ENCODE assay signal across 7 cellular contexts in genomic region chr11:34104680-34105078, GRCh38. TPM values are rescaled to one million over a fixed set of nuclear protein-coding genes. Genes with fewer than 3 reads are reported as not detected.
DNase-seq lines count a peak whose midpoint lies in the region; ATAC-seq and TF ChIP-seq lines count a peak whose summit lies in the region.

No MANE protein-coding gene starts in this region.

- ATAC-seq in HG03565 (IDR thresholded peaks at IDR 0.05; ENCODE audit: unreplicated experiment): no peak

- H3K27me3 Mint-ChIP-seq in activated CD4-positive, alpha-beta memory T cell treated with anti-CD3 and anti-CD28 coated beads, Interleukin-2, amount 10 ng/mL, durations not matched to agents 7 days and 5 days: no peaks in the 10 kb centered on the region

- H3K9ac ChIP-seq in iPS-15b (ENCODE audit: low read depth, low read length) (peak overlapping the region; percentile 99), stomach smooth muscle (ENCODE audit: low read length in 2 of 2) (peak overlapping the region; percentile 97 to 100)

- H3K9me3 ChIP-seq in iPS-15b (ENCODE audit: control insufficient read depth, insufficient read depth, low read length): no peaks in the 10 kb centered on the region
- H3K9me3 ChIP-seq in stomach smooth muscle (ENCODE audit: control insufficient read depth in 2 of 2, low read length in 2 of 2): no peaks in the 10 kb centered on the region

- H3K9me3 Mint-ChIP-seq in activated CD4-positive, alpha-beta memory T cell treated with anti-CD3 and anti-CD28 coated beads, Interleukin-2, amount 10 ng/mL, durations not matched to agents 7 days and 5 days: no peaks in the 10 kb centered on the region

- H3K27ac ChIP-seq in HL-60 (replicated peaks) (peak overlapping the region; percentile 82), stomach smooth muscle (ENCODE audit: low read length) (peak overlapping the region; percentile 99)

- POLR2A ChIA-PET in activated CD4-positive, alpha-beta memory T cell treated with anti-CD3 and anti-CD28 coated beads, Interleukin-2, amount 10 ng/mL, durations not matched to agents 7 days and 5 days (lab: Charles Lee): interaction anchor here (0.6 to 6.8 kb wide), 27 partner anchors 9 to 811 kb away, joined by 3 to 108 read pairs (median 4); partner anchors contain the start of genes ABTB2 and CAPRIN1

- peak in 1 of 2 experiments; percentile 35 for DNase-seq in HL-60 (ENCODE audit: low read depth in 1 of 2, low spot score in 1 of 2)
- DNase-seq in activated CD4-positive, alpha-beta memory T cell treated with anti-CD3 and anti-CD28 coated beads, Interleukin-2, amount 10 ng/mL, durations not matched to agents 7 days and 5 days: no peak
- no peak for DNase-seq in NCI-H1092 (lab: John Stamatoyannopoulos, UW)
- no peak for DNase-seq in stimulated activated CD8-positive, alpha-beta memory T cell treated with anti-CD3 and anti-CD28 coated beads, Interleukin-4, amount 100 ng/mL, for 48 hours

- peaks cover 50% of the 10 kb centered on the region for H3K36me3 Mint-ChIP-seq in activated CD4-positive, alpha-beta memory T cell treated with anti-CD3 and anti-CD28 coated beads, Interleukin-2, amount 10 ng/mL, durations not matched to agents 7 days and 5 days (ENCODE audit: low read depth)

- CTCF ChIA-PET in activated CD4-positive, alpha-beta memory T cell treated with anti-CD3 and anti-CD28 coated beads, Interleukin-2, amount 10 ng/mL, durations not matched to agents 7 days and 5 days (lab: Charles Lee): interaction anchor here (0.7 to 2.4 kb wide), 5 partner anchors 46 to 108 kb away, joined by 3 to 14 read pairs (median 3); no protein-coding TSS in a partner anchor

- peaks cover 55% of the 10 kb centered on the region for H3K4me1 Mint-ChIP-seq in activated CD4-positive, alpha-beta memory T cell treated with anti-CD3 and anti-CD28 coated beads, Interleukin-2, amount 10 ng/mL, durations not matched to agents 7 days and 5 days

- H3K27ac Mint-ChIP-seq in activated CD4-positive, alpha-beta memory T cell treated with anti-CD3 and anti-CD28 coated beads, Interleukin-2, amount 10 ng/mL, durations not matched to agents 7 days and 5 days: peak overlapping the region; percentile 96

- no peak for TF ChIP-seq CTCF in HL-60 (IDR thresholded peaks at IDR 0.05; ENCODE audit: insufficient read depth, low read length)

- peak overlapping the region; percentile 99 for H3K4me3 ChIP-seq in HL-60 (replicated peaks; ENCODE audit: insufficient read depth, low read length)
- H3K4me3 ChIP-seq in iPS-15b (ENCODE audit: low read depth, low read length): peak overlapping the region; percentile 95
- peak overlapping the region; percentile 95 to 98 for H3K4me3 ChIP-seq in stomach smooth muscle (ENCODE audit: low read length in 2 of 2)

- peaks cover 13% of the 10 kb centered on the region for H3K36me3 ChIP-seq in iPS-15b (ENCODE audit: control insufficient read depth, insufficient read depth, low read length)
- peaks cover 16 to 29% of the 10 kb centered on the region in 2 donors for H3K36me3 ChIP-seq in stomach smooth muscle (ENCODE audit: control insufficient read depth in 2 of 2, insufficient read depth in 2 of 2, low read length in 2 of 2)

- H3K4me1 ChIP-seq in iPS-15b (ENCODE audit: control insufficient read depth, insufficient read depth, low read length) (peaks cover 3% of the 10 kb centered on the region), stomach smooth muscle (ENCODE audit: control insufficient read depth, insufficient read depth, low read length) (peaks cover 16% of the 10 kb centered on the region)

- H3K27me3 ChIP-seq in HL-60 (ENCODE audit: insufficient read depth, poor library complexity, severe bottlenecking) (no peaks in the 10 kb centered on the region), iPS-15b (ENCODE audit: control insufficient read depth, insufficient read depth, low read length) (no peaks in the 10 kb centered on the region), stomach smooth muscle (ENCODE audit: control insufficient read depth in 1 of 2, insufficient read depth in 2 of 2, low read length in 2 of 2) (no peaks in the 10 kb centered on the region)

- H3K4me3 Mint-ChIP-seq in activated CD4-positive, alpha-beta memory T cell treated with anti-CD3 and anti-CD28 coated beads, Interleukin-2, amount 10 ng/mL, durations not matched to agents 7 days and 5 days: peak overlapping the region; percentile 96

RNA-seq across cellular contexts. Expression of gene NAT10, which starts 0.8 kb away (rescaled TPM):
- total RNA-seq in activated CD4-positive, alpha-beta memory T cell treated with anti-CD3 and anti-CD28 coated beads, Interleukin-2, amount 10 ng/mL, durations not matched to agents 7 days and 5 days: 10 to 100 TPM; 52.9 to 57.8 TPM

RNA-seq across cellular contexts. Expression of gene CAPRIN1, which starts 53.1 kb away (rescaled TPM):
- 100 to 1,000 TPM; 191 to 200 TPM for total RNA-seq in activated CD4-positive, alpha-beta memory T cell treated with anti-CD3 and anti-CD28 coated beads, Interleukin-2, amount 10 ng/mL, durations not matched to agents 7 days and 5 days
